Comparison of ENCODE assay signal across 20 cellular contexts in the genomic region with DNA sequence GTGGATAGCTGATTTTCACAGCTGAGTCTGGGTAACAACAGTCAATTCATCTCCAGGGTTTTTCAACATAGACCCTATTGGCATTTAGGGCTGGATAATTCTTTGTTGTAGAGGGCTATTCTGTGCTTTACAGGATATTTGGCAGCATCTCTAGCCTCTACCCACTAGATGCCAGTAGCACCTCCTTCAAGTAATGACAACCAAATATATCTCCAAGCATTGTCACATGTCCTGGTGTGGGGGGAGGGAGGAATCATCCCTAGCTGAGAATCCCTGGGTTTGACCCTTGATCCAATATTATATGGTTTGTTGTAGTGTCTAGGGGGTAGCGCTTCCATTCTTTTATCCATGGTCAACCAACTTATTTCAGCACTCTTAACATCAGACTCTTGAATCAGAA.
DNase-seq lines count a peak whose midpoint lies in the region; ATAC-seq, FAIRE-seq and TF ChIP-seq lines count a peak whose summit lies in the region.
"Had no signal": no experiment of that assay in that cellular context is flagged by ENCODE, and none has a peak within 500 bp of the region (broad histone marks: within the 10 kb centered on the region; RNA-seq: fewer than 3 reads in every experiment).

No MANE protein-coding gene starts in this region.

- DNase-seq in ELR (ENCODE audit: low read depth) (peak; percentile 17), NCI-H187 treated with DMSO at 0.1 percent for 48 hours (lab: John Stamatoyannopoulos, UW) (peak; percentile 64), bronchial epithelial cell (ENCODE audit: low read depth) (peak; percentile 11), osteoblast (ENCODE audit: insufficient read length, low spot score, missing footprints) (no peak), testis (no peak), caudate nucleus (lab: John Stamatoyannopoulos, UW) (no peak)
- DNase-seq: activated CD4-positive, alpha-beta T cell treated with anti-CD3 and anti-CD28 coated beads for 48 hours; activated naive CD4-positive, alpha-beta T cell treated with anti-CD3 and anti-CD28 coated beads, Interleukin-2, amount 50 U/mL, for 16 hours; aorta; erythroblast; hypothalamus; NCI-H1105; NCI-H69; SIG-M5; stimulated activated CD4-positive, alpha-beta T cell treated with anti-CD3 and anti-CD28 coated beads, Interleukin-1b, Interleukin-23, amount 100 ng/mL, for 48 hours had no signal

- H2AFZ ChIP-seq in osteoblast (ENCODE audit: low read length): no peak overlapping the region

- H3K27me3 ChIP-seq in bronchial epithelial cell (ENCODE audit: control insufficient read depth, insufficient read depth, low read length): no peaks in the 10 kb centered on the region
- no peaks in the 10 kb centered on the region for H3K27me3 ChIP-seq in osteoblast (ENCODE audit: insufficient read depth, low read length)
- H3K27me3 ChIP-seq in testis: no peaks in the 10 kb centered on the region

- ATAC-seq in GM21737 (IDR thresholded peaks at IDR 0.05; ENCODE audit: unreplicated experiment): no peak
- ATAC-seq: GM12878 had no signal

- no peak for FAIRE-seq in bronchial epithelial cell (lab: Jason Lieb, UNC)
- FAIRE-seq: frontal cortex, GM12878, islet of Langerhans had no signal

- peak; percentile 22 for TF ChIP-seq CTCF in bronchial epithelial cell (IDR thresholded peaks at IDR 0.05; ENCODE audit: insufficient read depth, low read length, severe bottlenecking)
- TF ChIP-seq CTCF in osteoblast (IDR thresholded peaks at IDR 0.05; ENCODE audit: extremely low read depth, low read depth, low read length): peak; percentile 11
- no peak for TF ChIP-seq CTCF in testis (IDR thresholded peaks at IDR 0.05)

- H3K4me2 ChIP-seq in osteoblast (ENCODE audit: insufficient read depth, low read length): no peak overlapping the region

- H3K36me3 ChIP-seq in bronchial epithelial cell (ENCODE audit: control insufficient read depth, insufficient read depth, low read length) (no peaks in the 10 kb centered on the region), osteoblast (ENCODE audit: insufficient read depth, low read length) (no peaks in the 10 kb centered on the region), testis (ENCODE audit: low read depth, missing control alignments) (no peaks in the 10 kb centered on the region)
- H3K36me3 ChIP-seq: thoracic aorta had no signal

- H3K27ac ChIP-seq in osteoblast (ENCODE audit: low read depth, low read length) (no peak overlapping the region), testis (no peak overlapping the region), caudate nucleus (ENCODE audit: low read depth, low read length) (no peak overlapping the region)
- H3K27ac ChIP-seq: thoracic aorta had no signal

- H3K4me1 ChIP-seq in osteoblast (ENCODE audit: insufficient read depth, low read length) (peaks cover 9% of the 10 kb centered on the region), testis (peaks cover 3% of the 10 kb centered on the region)

- no peaks in the 10 kb centered on the region for H3K79me2 ChIP-seq in osteoblast (ENCODE audit: insufficient read depth, low read length)

- WGBS in testis, 2 donors: 93 to 100% methylated on average over 1 of the region's 1 CpG

- H3K4me3 ChIP-seq in bronchial epithelial cell (ENCODE audit: low read depth, low read length) (no peak overlapping the region), osteoblast (ENCODE audit: insufficient read depth, low read length) (no peak overlapping the region), testis (no peak overlapping the region)
- H3K4me3 ChIP-seq: GM12878, thoracic aorta had no signal

- H3K9me3 ChIP-seq in osteoblast (ENCODE audit: low read depth, low read length) (no peaks in the 10 kb centered on the region), testis (no peaks in the 10 kb centered on the region)
- H3K9me3 ChIP-seq: thoracic aorta had no signal

- intact Hi-C loops in testis (cut with DNase I; ENCODE audit: low total_unique reads): no loop called here

- TF ChIP-seq POLR2A in testis (IDR thresholded peaks at IDR 0.05): no peak

- no peaks in the 10 kb centered on the region for H4K20me1 ChIP-seq in osteoblast (ENCODE audit: insufficient read depth, low read length)

Comparison
In these comparisons a context has a peak if more than half of its experiments do, and no peak if none do; other contexts are left out.
1. DNase-seq: peak in ELR (single experiment), NCI-H187 treated with DMSO at 0.1 percent for 48 hours (single experiment) and bronchial epithelial cell (single experiment); none in osteoblast (single experiment), testis (single experiment) and caudate nucleus (0 of 61).
2. CTCF ChIP-seq: peak in bronchial epithelial cell (single experiment) and osteoblast (single experiment); none in testis (0 of 3).